In genomic region chr22:26086359-26086758, GRCh38 we compare ENCODE assay signal across 18 cellular contexts.
DNase-seq lines count a peak whose midpoint lies in the region; ATAC-seq, FAIRE-seq and TF ChIP-seq lines count a peak whose summit lies in the region.
"Had no signal": no experiment of that assay in that cellular context is flagged by ENCODE, and none has a peak within 500 bp of the region (broad histone marks: within the 10 kb centered on the region; RNA-seq: fewer than 3 reads in every experiment).

No MANE protein-coding gene starts in this region.

- no peak overlapping the region for H2AFZ ChIP-seq in Karpas-422 (ENCODE audit: low read length)

- H3K27ac ChIP-seq in Karpas-422 (ENCODE audit: low read length) = no peak overlapping the region
- H3K27ac ChIP-seq: SK-N-MC, vagina had no signal

- no peaks in the 10 kb centered on the region for H3K9me2 ChIP-seq in Karpas-422 (replicated peaks; ENCODE audit: insufficient read depth, low read length)

- TF ChIP-seq POLR2A in GM12892 (IDR thresholded peaks at IDR 0.05; ENCODE audit: low read depth, low read length) = no peak

- FAIRE-seq in GM12892 (lab: Jason Lieb, UNC) = no peak
- FAIRE-seq: bronchial epithelial cell, kidney had no signal

- no peaks in the 10 kb centered on the region for H3K36me3 ChIP-seq in Karpas-422 (ENCODE audit: insufficient read depth, low read length)
- H3K36me3 ChIP-seq: MG63, vagina had no signal

- H3K9ac ChIP-seq in Karpas-422 (ENCODE audit: low read length) = no peak overlapping the region

- DNase-seq in Ammon's horn (ENCODE audit: low spot score) (peak; percentile 47), Karpas-422 (peak; percentile 56), NCI-H446 treated with DMSO at 0.1 percent for 48 hours (lab: John Stamatoyannopoulos, UW) (peak; percentile 71), cerebellum (ENCODE audit: low spot score) (peak; percentile 51), GM12892 (ENCODE audit: insufficient read length) (no peak)
- DNase-seq: activated CD8-positive, alpha-beta memory T cell treated with anti-CD3 and anti-CD28 coated beads, Interleukin-2, amount 50 U/mL, for 4 hours; activated naive CD4-positive, alpha-beta T cell treated with anti-CD3 and anti-CD28 coated beads, Interleukin-2, amount 10 ng/mL, durations not matched to agents 7 days and 5 days; kidney; MG63; retina; stimulated activated CD4-positive, alpha-beta T cell treated with anti-CD3 and anti-CD28 coated beads, Interleukin-2, amount 100 ng/mL, for 48 hours had no signal

- no peak overlapping the region for H3K4me3 ChIP-seq in Karpas-422 (ENCODE audit: low read length)
- H3K4me3 ChIP-seq: MG63, SK-N-MC, vagina had no signal

- no peaks in the 10 kb centered on the region for H3K79me2 ChIP-seq in Karpas-422 (ENCODE audit: low read length)

- ATAC-seq in HG02870 (IDR thresholded peaks at IDR 0.05; ENCODE audit: unreplicated experiment) (no peak), HG03025 (IDR thresholded peaks at IDR 0.05; ENCODE audit: low FRiP score, unreplicated experiment) (no peak), GM19328 (IDR thresholded peaks at IDR 0.05; ENCODE audit: unreplicated experiment) (no peak)
- ATAC-seq: WTC11 had no signal

- H3K27me3 ChIP-seq in Karpas-422 (ENCODE audit: low read length) = 0 out of 2 replicates have a peak, but pooled peaks cover under 1% of the 10 kb centered on the region
- H3K27me3 ChIP-seq: vagina had no signal

- no peaks in the 10 kb centered on the region for H4K20me1 ChIP-seq in Karpas-422 (ENCODE audit: insufficient read depth, low read depth, low read length)

- H3K9me3 ChIP-seq in Karpas-422 (ENCODE audit: low read length) = no peaks in the 10 kb centered on the region
- H3K9me3 ChIP-seq: MG63, vagina had no signal

- no peaks in the 10 kb centered on the region for H3K4me1 ChIP-seq in Karpas-422 (ENCODE audit: low read length)
- H3K4me1 ChIP-seq: vagina had no signal

- H3K4me2 ChIP-seq in Karpas-422 (ENCODE audit: low read depth, low read length, poor library complexity, severe bottlenecking) = no peak overlapping the region
